Comparison of ENCODE assay signal across 1 cellular context in genomic region chr3:84962460-84962859, GRCh38.
TF ChIP-seq lines count a peak whose summit lies in the region.

No MANE protein-coding gene starts in this region.

TF ChIP-seq in GM23338, 12 proteins besides CTCF, POLR2A, EP300 and RAD21 (continued from another document):
- TF ChIP-seq ZNF462 (CRISPR knock-in tag; IDR thresholded peaks at IDR 0.05) (no peak), CREB1 (CRISPR knock-in tag; IDR thresholded peaks at IDR 0.05; ENCODE audit: low read depth) (no peak), NANOG (IDR thresholded peaks at IDR 0.05; ENCODE audit: borderline replicate concordance) (no peak), REST (IDR thresholded peaks at IDR 0.05; ENCODE audit: unreplicated experiment) (no peak)
